In genomic region chr2:74441111-74441689, GRCh38 we compare ENCODE assay signal across 1 cellular context.
TF ChIP-seq lines count a peak whose summit lies in the region.

No MANE protein-coding gene starts in this region.

TF ChIP-seq in SK-N-SH, 30 proteins besides CTCF, POLR2A, EP300 and RAD21 (continued from another document):
- TF ChIP-seq REST (IDR thresholded peaks at IDR 0.05; ENCODE audit: low read depth, low read length) (no peak), TAF1 (IDR thresholded peaks at IDR 0.05; ENCODE audit: borderline replicate concordance, low read depth, low read length) (no peak), FOSL2 (IDR thresholded peaks at IDR 0.05; ENCODE audit: borderline replicate concordance, low read depth) (no peak), USF2 (IDR thresholded peaks at IDR 0.05; ENCODE audit: borderline replicate concordance, low read depth, low read length) (no peak), PBX3 (IDR thresholded peaks at IDR 0.05) (no peak), FOXJ3 (CRISPR knock-in tag; IDR thresholded peaks at IDR 0.05) (no peak), MXI1 (IDR thresholded peaks at IDR 0.05; ENCODE audit: low read depth, low read length) (no peak)
